Comparison of ENCODE assay signal across 1 cellular context in genomic region chr2:106384548-106384947, GRCh38.
A peak's percentile ranks its signal among the peaks of the same experiment; 100 is the strongest.
TF ChIP-seq lines count a peak whose summit lies in the region.
"Not testable (repeated sequence)": the region's sequence is repeated elsewhere in the genome, so short reads cannot be mapped to it uniquely, and the experiment has no call there.

No MANE protein-coding gene starts in this region.

TF ChIP-seq in HepG2, 621 proteins besides CTCF, POLR2A, EP300 and RAD21 (continued from another document):
- TF ChIP-seq, protein P1, sequence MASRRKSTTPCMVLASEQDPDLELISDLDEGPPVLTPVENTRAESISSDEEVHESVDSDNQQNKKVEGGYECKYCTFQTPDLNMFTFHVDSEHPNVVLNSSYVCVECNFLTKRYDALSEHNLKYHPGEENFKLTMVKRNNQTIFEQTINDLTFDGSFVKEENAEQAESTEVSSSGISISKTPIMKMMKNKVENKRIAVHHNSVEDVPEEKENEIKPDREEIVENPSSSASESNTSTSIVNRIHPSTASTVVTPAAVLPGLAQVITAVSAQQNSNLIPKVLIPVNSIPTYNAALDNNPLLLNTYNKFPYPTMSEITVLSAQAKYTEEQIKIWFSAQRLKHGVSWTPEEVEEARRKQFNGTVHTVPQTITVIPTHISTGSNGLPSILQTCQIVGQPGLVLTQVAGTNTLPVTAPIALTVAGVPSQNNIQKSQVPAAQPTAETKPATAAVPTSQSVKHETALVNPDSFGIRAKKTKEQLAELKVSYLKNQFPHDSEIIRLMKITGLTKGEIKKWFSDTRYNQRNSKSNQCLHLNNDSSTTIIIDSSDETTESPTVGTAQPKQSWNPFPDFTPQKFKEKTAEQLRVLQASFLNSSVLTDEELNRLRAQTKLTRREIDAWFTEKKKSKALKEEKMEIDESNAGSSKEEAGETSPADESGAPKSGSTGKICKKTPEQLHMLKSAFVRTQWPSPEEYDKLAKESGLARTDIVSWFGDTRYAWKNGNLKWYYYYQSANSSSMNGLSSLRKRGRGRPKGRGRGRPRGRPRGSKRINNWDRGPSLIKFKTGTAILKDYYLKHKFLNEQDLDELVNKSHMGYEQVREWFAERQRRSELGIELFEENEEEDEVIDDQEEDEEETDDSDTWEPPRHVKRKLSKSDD (CRISPR knock-in tag; IDR thresholded peaks at IDR 0.05; ENCODE audit: low read depth) = peak; percentile 76
- peak; percentile 79; the same call in 1 of the 2 replicates for TF ChIP-seq FOXO1 (CRISPR knock-in tag; IDR thresholded peaks at IDR 0.05)
- 0 out of 2 replicates have a peak, but pooled peaks have one; percentile 75 for TF ChIP-seq SMARCC2 (IDR thresholded peaks at IDR 0.05)
- peak; percentile 37; the same call in 1 of the 2 replicates for TF ChIP-seq POGK (CRISPR knock-in tag; conservative IDR thresholded peaks at IDR 0.05)
- TF ChIP-seq ZKSCAN8 (CRISPR knock-in tag; IDR thresholded peaks at IDR 0.05; ENCODE audit: borderline replicate concordance) = 0 out of 2 replicates have a peak, but pooled peaks have one; percentile 42
- TF ChIP-seq MED1 (CRISPR knock-in tag; IDR thresholded peaks at IDR 0.05) = peak; percentile 85
- 0 out of 2 replicates have a peak, but pooled peaks have one; percentile 35 for TF ChIP-seq BORCS8-MEF2B (CRISPR knock-in tag; IDR thresholded peaks at IDR 0.05)
- TF ChIP-seq TFDP2 (CRISPR knock-in tag; IDR thresholded peaks at IDR 0.05) = peak; percentile 56; the same call in 1 of the 2 replicates
- TF ChIP-seq, protein P2, sequence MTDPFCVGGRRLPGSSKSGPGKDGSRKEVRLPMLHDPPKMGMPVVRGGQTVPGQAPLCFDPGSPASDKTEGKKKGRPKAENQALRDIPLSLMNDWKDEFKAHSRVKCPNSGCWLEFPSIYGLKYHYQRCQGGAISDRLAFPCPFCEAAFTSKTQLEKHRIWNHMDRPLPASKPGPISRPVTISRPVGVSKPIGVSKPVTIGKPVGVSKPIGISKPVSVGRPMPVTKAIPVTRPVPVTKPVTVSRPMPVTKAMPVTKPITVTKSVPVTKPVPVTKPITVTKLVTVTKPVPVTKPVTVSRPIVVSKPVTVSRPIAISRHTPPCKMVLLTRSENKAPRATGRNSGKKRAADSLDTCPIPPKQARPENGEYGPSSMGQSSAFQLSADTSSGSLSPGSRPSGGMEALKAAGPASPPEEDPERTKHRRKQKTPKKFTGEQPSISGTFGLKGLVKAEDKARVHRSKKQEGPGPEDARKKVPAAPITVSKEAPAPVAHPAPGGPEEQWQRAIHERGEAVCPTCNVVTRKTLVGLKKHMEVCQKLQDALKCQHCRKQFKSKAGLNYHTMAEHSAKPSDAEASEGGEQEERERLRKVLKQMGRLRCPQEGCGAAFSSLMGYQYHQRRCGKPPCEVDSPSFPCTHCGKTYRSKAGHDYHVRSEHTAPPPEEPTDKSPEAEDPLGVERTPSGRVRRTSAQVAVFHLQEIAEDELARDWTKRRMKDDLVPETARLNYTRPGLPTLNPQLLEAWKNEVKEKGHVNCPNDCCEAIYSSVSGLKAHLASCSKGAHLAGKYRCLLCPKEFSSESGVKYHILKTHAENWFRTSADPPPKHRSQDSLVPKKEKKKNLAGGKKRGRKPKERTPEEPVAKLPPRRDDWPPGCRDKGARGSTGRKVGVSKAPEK (CRISPR knock-in tag; IDR thresholded peaks at IDR 0.05; ENCODE audit: borderline replicate concordance) = 0 out of 2 replicates have a peak, but pooled peaks have one; percentile 35
- TF ChIP-seq FOXK1 (CRISPR knock-in tag; IDR thresholded peaks at IDR 0.05; ENCODE audit: borderline replicate concordance, low read depth) = peak; percentile 51; the same call in 1 of the 2 replicates
- TF ChIP-seq ZNF549 (CRISPR knock-in tag; IDR thresholded peaks at IDR 0.05) = peak; percentile 92
- peak; percentile 48; the same call in 1 of the 2 replicates for TF ChIP-seq JUND (CRISPR knock-in tag; IDR thresholded peaks at IDR 0.05)
- TF ChIP-seq ZNF670 (CRISPR knock-in tag; IDR thresholded peaks at IDR 0.05; ENCODE audit: borderline replicate concordance) = 0 out of 2 replicates have a peak, but pooled peaks have one; percentile 70
- TF ChIP-seq RXRA (CRISPR knock-in tag; IDR thresholded peaks at IDR 0.05) = peak; percentile 72
- TF ChIP-seq ZNF274 (CRISPR knock-in tag; IDR thresholded peaks at IDR 0.05) = 0 out of 2 replicates have a peak, but pooled peaks have one; percentile 33
- TF ChIP-seq ZNF230 (CRISPR knock-in tag; IDR thresholded peaks at IDR 0.05) = 0 out of 2 replicates have a peak, but pooled peaks have one; percentile 40
- TF ChIP-seq HMG20A (CRISPR knock-in tag; IDR thresholded peaks at IDR 0.05; ENCODE audit: borderline replicate concordance) = peak; percentile 65; the same call in 1 of the 2 replicates
- TF ChIP-seq RXRB (CRISPR knock-in tag; IDR thresholded peaks at IDR 0.05; ENCODE audit: borderline replicate concordance) = peak; percentile 74
- TF ChIP-seq TOPORS (CRISPR knock-in tag; IDR thresholded peaks at IDR 0.05) = peak; percentile 42; the same call in 1 of the 2 replicates
- 0 out of 2 replicates have a peak, but pooled peaks have one; percentile 18 for TF ChIP-seq ZNF501 (CRISPR knock-in tag; IDR thresholded peaks at IDR 0.05)
- TF ChIP-seq CREB1 (IDR thresholded peaks at IDR 0.05) = 0 out of 2 replicates have a peak, but pooled peaks have one; percentile 14
- not testable (repeated sequence) for TF ChIP-seq CREB1 (CRISPR knock-in tag; IDR thresholded peaks at IDR 0.05)
- peak; percentile 45; the same call in 1 of the 2 replicates for TF ChIP-seq ZNF205 (CRISPR knock-in tag; IDR thresholded peaks at IDR 0.05)
- TF ChIP-seq ZBTB20 (CRISPR knock-in tag; IDR thresholded peaks at IDR 0.05; ENCODE audit: borderline replicate concordance, low read depth) = peak; percentile 78; the same call in 1 of the 2 replicates
- TF ChIP-seq KDM1A (CRISPR knock-in tag; IDR thresholded peaks at IDR 0.05) = peak; percentile 79; the same call in 1 of the 2 replicates
- peak; percentile 99 for TF ChIP-seq HNF4A (CRISPR knock-in tag; IDR thresholded peaks at IDR 0.05)
- TF ChIP-seq ETV5 (CRISPR knock-in tag; IDR thresholded peaks at IDR 0.05; ENCODE audit: borderline replicate concordance) = peak; percentile 89
- TF ChIP-seq GFI1 (CRISPR knock-in tag; IDR thresholded peaks at IDR 0.05; ENCODE audit: borderline replicate concordance) = peak; percentile 51; the same call in 1 of the 2 replicates
- TF ChIP-seq PPARG (CRISPR knock-in tag; conservative IDR thresholded peaks at IDR 0.05) = 0 out of 2 replicates have a peak, but pooled peaks have one; percentile 30
- 0 out of 2 replicates have a peak, but pooled peaks have one; percentile 38 for TF ChIP-seq ARNTL (CRISPR knock-in tag; IDR thresholded peaks at IDR 0.05)
- peak; percentile 76 for TF ChIP-seq NCOA2 (CRISPR knock-in tag; IDR thresholded peaks at IDR 0.05)
- TF ChIP-seq ZNF441 (CRISPR knock-in tag; IDR thresholded peaks at IDR 0.05; ENCODE audit: borderline replicate concordance) = peak; percentile 71; the same call in 1 of the 2 replicates
- TF ChIP-seq, protein P3, sequence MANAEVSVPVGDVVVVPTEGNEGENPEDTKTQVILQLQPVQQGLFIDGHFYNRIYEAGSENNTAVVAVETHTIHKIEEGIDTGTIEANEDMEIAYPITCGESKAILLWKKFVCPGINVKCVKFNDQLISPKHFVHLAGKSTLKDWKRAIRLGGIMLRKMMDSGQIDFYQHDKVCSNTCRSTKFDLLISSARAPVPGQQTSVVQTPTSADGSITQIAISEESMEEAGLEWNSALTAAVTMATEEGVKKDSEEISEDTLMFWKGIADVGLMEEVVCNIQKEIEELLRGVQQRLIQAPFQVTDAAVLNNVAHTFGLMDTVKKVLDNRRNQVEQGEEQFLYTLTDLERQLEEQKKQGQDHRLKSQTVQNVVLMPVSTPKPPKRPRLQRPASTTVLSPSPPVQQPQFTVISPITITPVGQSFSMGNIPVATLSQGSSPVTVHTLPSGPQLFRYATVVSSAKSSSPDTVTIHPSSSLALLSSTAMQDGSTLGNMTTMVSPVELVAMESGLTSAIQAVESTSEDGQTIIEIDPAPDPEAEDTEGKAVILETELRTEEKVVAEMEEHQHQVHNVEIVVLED (CRISPR knock-in tag; IDR thresholded peaks at IDR 0.05; ENCODE audit: borderline replicate concordance) = peak; percentile 32; the same call in 1 of the 2 replicates
